ENCODE assay signal across 9 cellular contexts in genomic region chr2:12032421-12032820, GRCh38.
DNase-seq lines count a peak whose midpoint lies in the region; ATAC-seq, FAIRE-seq and TF ChIP-seq lines count a peak whose summit lies in the region.
"Had no signal": no experiment of that assay in that cellular context is flagged by ENCODE, and none has a peak within 500 bp of the region (broad histone marks: within the 10 kb centered on the region; RNA-seq: fewer than 3 reads in every experiment).

No MANE protein-coding gene starts in this region.

- H4K20me1 ChIP-seq in DOHH2 (ENCODE audit: control insufficient read depth, insufficient read depth, low read depth, low read length), result no peaks in the 10 kb centered on the region

- peak overlapping the region; percentile 99 for H3K27ac ChIP-seq in DOHH2 (ENCODE audit: low read depth, low read length)

- in situ Hi-C loops in astrocyte of the cerebellum (cut with HindIII; ENCODE audit: low sequenced_read_pairs), result no loop called here

- no peaks in the 10 kb centered on the region for H3K27me3 ChIP-seq in DOHH2 (ENCODE audit: control insufficient read depth, low read length)

- CTCF ChIA-PET in activated CD8-positive, alpha-beta memory T cell treated with anti-CD3 and anti-CD28 coated beads, Interleukin-2, amount 10 ng/mL, durations not matched to agents 7 days and 5 days (lab: Charles Lee), result no interaction called here

- H3K4me3 Mint-ChIP-seq in activated CD8-positive, alpha-beta memory T cell treated with anti-CD3 and anti-CD28 coated beads, Interleukin-2, amount 10 ng/mL, durations not matched to agents 7 days and 5 days, result no peak overlapping the region

- H3K4me3 ChIP-seq in DOHH2 (ENCODE audit: low read length) (peak overlapping the region; percentile 66), astrocyte of the cerebellum (ENCODE audit: low read depth, low read length) (no peak overlapping the region)

- H3K27me3 Mint-ChIP-seq in activated CD8-positive, alpha-beta memory T cell treated with anti-CD3 and anti-CD28 coated beads, Interleukin-2, amount 10 ng/mL, durations not matched to agents 7 days and 5 days, result peaks cover 23% of the 10 kb centered on the region

- H3K36me3 ChIP-seq in DOHH2 (ENCODE audit: control insufficient read depth, low read length), result peaks cover 23% of the 10 kb centered on the region; the same call in 1 of the 2 replicates

- H3K27ac Mint-ChIP-seq in activated CD8-positive, alpha-beta memory T cell treated with anti-CD3 and anti-CD28 coated beads, Interleukin-2, amount 10 ng/mL, durations not matched to agents 7 days and 5 days, result no peak overlapping the region

- no peaks in the 10 kb centered on the region for H3K79me2 ChIP-seq in DOHH2 (ENCODE audit: control insufficient read depth, low read length)

- H3K4me2 ChIP-seq in DOHH2 (ENCODE audit: low read length), result peak overlapping the region; percentile 87

- H3K4me1 Mint-ChIP-seq in activated CD8-positive, alpha-beta memory T cell treated with anti-CD3 and anti-CD28 coated beads, Interleukin-2, amount 10 ng/mL, durations not matched to agents 7 days and 5 days, result no peaks in the 10 kb centered on the region

- ATAC-seq in GM19397 (IDR thresholded peaks at IDR 0.05; ENCODE audit: unreplicated experiment), result peak; percentile 71
- ATAC-seq in HG03064 (IDR thresholded peaks at IDR 0.05; ENCODE audit: low read depth, unreplicated experiment), result peak; percentile 75
- no peak for ATAC-seq in activated CD8-positive, alpha-beta memory T cell treated with anti-CD3 and anti-CD28 coated beads, Interleukin-2, amount 10 ng/mL, durations not matched to agents 7 days and 5 days
- ATAC-seq: left ventricle myocardium superior had no signal

- DNase-seq in astrocyte of the cerebellum (ENCODE audit: low read depth) (peak; percentile 16), frontal cortex (ENCODE audit: low spot score in 2 of 2) (no peak), HuH-7 (ENCODE audit: low spot score) (no peak)
- DNase-seq in activated CD4-positive, alpha-beta T cell treated with anti-CD3 and anti-CD28 coated beads for 4 hours, result no peak
- no peak for DNase-seq in activated CD8-positive, alpha-beta memory T cell treated with anti-CD3 and anti-CD28 coated beads, Interleukin-2, amount 10 ng/mL, durations not matched to agents 7 days and 5 days
- DNase-seq: left ventricle myocardium superior had no signal

- H3K9me2 ChIP-seq in DOHH2 (replicated peaks; ENCODE audit: control insufficient read depth, low read length), result no peaks in the 10 kb centered on the region

- H3F3A ChIP-seq in DOHH2 (ENCODE audit: control insufficient read depth, insufficient read depth), result peaks cover 34% of the 10 kb centered on the region

- no peak for FAIRE-seq in frontal cortex (lab: Jason Lieb, UNC)

- peaks cover 14% of the 10 kb centered on the region for H3K9me3 ChIP-seq in DOHH2 (ENCODE audit: control insufficient read depth, insufficient read depth, low read length)

- H3K4me1 ChIP-seq in DOHH2 (ENCODE audit: control insufficient read depth, low read length), result peaks cover 91% of the 10 kb centered on the region

- H3K9me3 Mint-ChIP-seq in activated CD8-positive, alpha-beta memory T cell treated with anti-CD3 and anti-CD28 coated beads, Interleukin-2, amount 10 ng/mL, durations not matched to agents 7 days and 5 days (ENCODE audit: low read depth), result no peaks in the 10 kb centered on the region

- peaks cover 3% of the 10 kb centered on the region for H3K36me3 Mint-ChIP-seq in activated CD8-positive, alpha-beta memory T cell treated with anti-CD3 and anti-CD28 coated beads, Interleukin-2, amount 10 ng/mL, durations not matched to agents 7 days and 5 days

- TF ChIP-seq CTCF in DOHH2 (IDR thresholded peaks at IDR 0.05; ENCODE audit: low read depth, low read length, poor library complexity, severe bottlenecking) (peak; percentile 40), astrocyte of the cerebellum (IDR thresholded peaks at IDR 0.05; ENCODE audit: low read depth, low read length, missing control alignments) (peak; percentile 18)
